8 cellular contexts compared by ENCODE assay signal in genomic region chr19:13155472-13156284, GRCh38. TPM values are rescaled to one million over a fixed set of nuclear protein-coding genes. Genes with fewer than 3 reads are reported as not detected.
DNase-seq lines count a peak whose midpoint lies in the region; ATAC-seq, FAIRE-seq and TF ChIP-seq lines count a peak whose summit lies in the region.

No MANE protein-coding gene starts in this region.

- POLR2A ChIA-PET in CD4-positive, alpha-beta memory T cell (lab: Charles Lee; ENCODE audit: partially characterized antibody): interaction anchor here (0.8 to 6.6 kb wide), 23 partner anchors 10 to 960 kb away, joined by 3 to 401 read pairs (median 5); partner anchors contain the start of genes LYL1, NACC1 and TRMT1

- DNase-seq in CD4-positive, alpha-beta memory T cell: peak; percentile 80 to 89 (median 83)
- DNase-seq in RCC 7860 (ENCODE audit: low spot score): peak; percentile 38
- DNase-seq in activated effector memory CD4-positive, alpha-beta T cell treated with Interleukin-2 at 50 U/mL for 16 hours: peak; percentile 69
- DNase-seq in fibroblast of the aortic adventitia (ENCODE audit: low read depth): peak; percentile 78
- DNase-seq in nephron progenitor cell: peak; percentile 89
- peak; percentile 91 for DNase-seq in upper lobe of right lung

- peaks cover 48% of the 10 kb centered on the region for H3K4me1 ChIP-seq in CD4-positive, alpha-beta memory T cell (ENCODE audit: insufficient read depth, low read length)
- peaks cover 22% of the 10 kb centered on the region for H3K4me1 ChIP-seq in upper lobe of right lung

- peaks cover 27 to 77% (median 38%) of the 10 kb centered on the region in 4 donors for H3K4me1 Mint-ChIP-seq in CD4-positive, alpha-beta memory T cell
- peaks cover 31% of the 10 kb centered on the region for H3K4me1 Mint-ChIP-seq in nephron progenitor cell

- H3K27ac ChIP-seq in CD4-positive, alpha-beta memory T cell (ENCODE audit: low read depth, low read length): peak overlapping the region; percentile 98
- H3K27ac ChIP-seq in upper lobe of right lung: peak overlapping the region; percentile 99

- H3K9me3 ChIP-seq in CD4-positive, alpha-beta memory T cell (ENCODE audit: control insufficient read depth in 1 of 2, low read length in 2 of 2): no peaks in the 10 kb centered on the region
- no peaks in the 10 kb centered on the region for H3K9me3 ChIP-seq in upper lobe of right lung

- H3K27me3 ChIP-seq in CD4-positive, alpha-beta memory T cell (ENCODE audit: insufficient read depth, low read length): no peaks in the 10 kb centered on the region
- H3K27me3 ChIP-seq in upper lobe of right lung: no peaks in the 10 kb centered on the region

- intact Hi-C loops in CD4-positive, alpha-beta memory T cell (cut with micrococcal nuclease): loop anchor here (1.0 kb wide), 1 partner anchor 12 kb away; no protein-coding TSS in a partner anchor
- intact Hi-C loops in upper lobe of right lung (cut with DNase I): no loop called here

- H3K4me3 Mint-ChIP-seq in CD4-positive, alpha-beta memory T cell: peak overlapping the region; percentile 95 to 99 (median 99)
- H3K4me3 Mint-ChIP-seq in nephron progenitor cell: peak overlapping the region; percentile 96

- H3K4me3 ChIP-seq in CD4-positive, alpha-beta memory T cell (ENCODE audit: low read length in 2 of 2): peak overlapping the region; percentile 98 to 100
- H3K4me3 ChIP-seq in fibroblast of the aortic adventitia (ENCODE audit: low read depth, low read length) (peak overlapping the region; percentile 94), upper lobe of right lung (peak overlapping the region; percentile 96)

- H3K27me3 Mint-ChIP-seq in CD4-positive, alpha-beta memory T cell: peaks cover 0 to 3% of the 10 kb centered on the region in 2 donors
- H3K27me3 Mint-ChIP-seq in nephron progenitor cell (ENCODE audit: low read depth, poor library complexity): peaks cover 14% of the 10 kb centered on the region

- no peak for FAIRE-seq in RCC 7860 (lab: Jason Lieb, UNC)

- peaks cover 5% of the 10 kb centered on the region for H3K36me3 ChIP-seq in CD4-positive, alpha-beta memory T cell (ENCODE audit: insufficient read depth, low read length)
- H3K36me3 ChIP-seq in upper lobe of right lung: no peaks in the 10 kb centered on the region

- peaks cover 0 to 24% (median 3%) of the 10 kb centered on the region in 8 donors for H3K9me3 Mint-ChIP-seq in CD4-positive, alpha-beta memory T cell
- no peaks in the 10 kb centered on the region for H3K9me3 Mint-ChIP-seq in nephron progenitor cell

- CTCF ChIA-PET in CD4-positive, alpha-beta memory T cell (lab: Charles Lee; ENCODE audit: partially characterized antibody): interaction anchor here (0.9 to 6.3 kb wide), 9 partner anchors 10 to 58 kb away, joined by 3 to 52 read pairs (median 6); no protein-coding TSS in a partner anchor

- ATAC-seq in HG02610 (IDR thresholded peaks at IDR 0.05; ENCODE audit: unreplicated experiment) (peak; percentile 17), upper lobe of right lung (peak; percentile 26), GM18858 (IDR thresholded peaks at IDR 0.05; ENCODE audit: unreplicated experiment) (no peak)

- H3K36me3 Mint-ChIP-seq in CD4-positive, alpha-beta memory T cell: peaks cover 20 to 40% of the 10 kb centered on the region in 2 donors
- H3K36me3 Mint-ChIP-seq in nephron progenitor cell (ENCODE audit: low read depth): peaks cover 8% of the 10 kb centered on the region

- peak overlapping the region; percentile 98 to 99 (median 99) for H3K27ac Mint-ChIP-seq in CD4-positive, alpha-beta memory T cell
- H3K27ac Mint-ChIP-seq in nephron progenitor cell: peak overlapping the region; percentile 99

- TF ChIP-seq CTCF in fibroblast of the aortic adventitia (IDR thresholded peaks at IDR 0.05; ENCODE audit: insufficient read depth, low read length): no peak
- TF ChIP-seq CTCF in nephron progenitor cell (IDR thresholded peaks at IDR 0.05): no peak
- no peak for TF ChIP-seq CTCF in upper lobe of right lung (IDR thresholded peaks at IDR 0.05)

RNA-seq across cellular contexts. Expression of gene IER2, which starts 5.5 kb away (rescaled TPM):
- 100 to 1,000 TPM; 148 to 153 TPM for total RNA-seq in CD4-positive, alpha-beta memory T cell
- 100 to 1,000 TPM; 201 to 446 TPM for polyA plus RNA-seq in CD4-positive, alpha-beta memory T cell
- total RNA-seq in fibroblast of the aortic adventitia (ENCODE audit: low replicate concordance) (20.3 and 43.5 TPM in 2 replicates), upper lobe of right lung (104 TPM)

RNA-seq across cellular contexts. Expression of gene STX10, which starts 5.5 kb away (rescaled TPM):
- 10 to 100 TPM; 63.7 to 64.0 TPM for total RNA-seq in CD4-positive, alpha-beta memory T cell
- 10 to 100 TPM; 57.9 to 64.2 TPM for polyA plus RNA-seq in CD4-positive, alpha-beta memory T cell
- total RNA-seq in fibroblast of the aortic adventitia (ENCODE audit: low replicate concordance) (62.7 and 122 TPM in 2 replicates), upper lobe of right lung (65.4 TPM)

RNA-seq across cellular contexts. Expression of gene NACC1, which starts 37.6 kb away (rescaled TPM):
- 10 to 100 TPM; 25.8 to 34.1 TPM for total RNA-seq in CD4-positive, alpha-beta memory T cell
- polyA plus RNA-seq in CD4-positive, alpha-beta memory T cell: 1 to 10 TPM in 1 of 2 donors, under 1 TPM in 1; 0.15 to 1.8 TPM
- total RNA-seq in fibroblast of the aortic adventitia (ENCODE audit: low replicate concordance): 11.5 and 51.2 TPM in 2 replicates
- 39.8 TPM for total RNA-seq in upper lobe of right lung

RNA-seq across cellular contexts. Expression of gene TRMT1, which starts 39.1 kb away (rescaled TPM):
- total RNA-seq in CD4-positive, alpha-beta memory T cell: 10 to 100 TPM; 70.6 to 78.4 TPM
- 10 to 100 TPM; 18.0 to 24.9 TPM for polyA plus RNA-seq in CD4-positive, alpha-beta memory T cell
- total RNA-seq in fibroblast of the aortic adventitia (ENCODE audit: low replicate concordance) (19.2 and 23.9 TPM in 2 replicates), upper lobe of right lung (33.7 TPM)

RNA-seq across cellular contexts. Expression of gene LYL1, which starts 53.0 kb away (rescaled TPM):
- total RNA-seq in CD4-positive, alpha-beta memory T cell: 10 to 100 TPM; 16.1 to 16.9 TPM
- polyA plus RNA-seq in CD4-positive, alpha-beta memory T cell: 1 to 10 TPM; 2.3 to 9.4 TPM
- total RNA-seq in fibroblast of the aortic adventitia (ENCODE audit: low replicate concordance): 0.63 and 1.4 TPM in 2 replicates
- total RNA-seq in upper lobe of right lung: 21.8 TPM

Comparison
In these comparisons a context has a peak if more than half of its experiments do, and no peak if none do; other contexts are left out.
1. DNase-seq: peak in every context shown above with its lines; median percentile 91 in upper lobe of right lung; 89 in nephron progenitor cell; 83 in CD4-positive, alpha-beta memory T cell; 78 in fibroblast of the aortic adventitia; 69 in activated effector memory CD4-positive, alpha-beta T cell treated with Interleukin-2 at 50 U/mL for 16 hours; 38 in RCC 7860.